In the genomic region with DNA sequence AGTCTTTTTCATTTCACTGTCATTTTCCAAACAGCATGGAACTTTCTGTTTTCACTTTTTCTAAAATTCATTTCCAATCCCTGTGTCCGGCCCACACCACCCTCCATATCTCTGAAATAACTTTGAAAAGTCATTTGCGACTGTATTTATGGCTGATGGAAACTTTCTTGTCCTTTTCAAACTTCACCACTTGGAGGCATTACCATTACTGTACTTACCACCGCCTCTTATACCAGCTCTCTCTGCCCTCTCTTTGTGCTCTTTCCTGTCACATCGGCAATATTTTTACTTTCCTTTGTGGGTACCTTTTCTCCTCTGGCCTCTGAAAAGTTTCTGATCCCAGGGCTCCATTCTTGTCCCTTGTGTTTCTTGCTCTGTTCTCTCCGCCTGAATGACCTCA, we compare ENCODE assay signal across 1 cellular context.
TF ChIP-seq lines count a peak whose summit lies in the region.

No MANE protein-coding gene starts in this region.

TF ChIP-seq in GM12878, 131 proteins besides CTCF, POLR2A, EP300 and RAD21:
- TF ChIP-seq CHD1 (IDR thresholded peaks at IDR 0.05; ENCODE audit: low read depth, low read length) (no peak), ETV6 (conservative IDR thresholded peaks at IDR 0.05 in 1 of 2, IDR thresholded peaks at IDR 0.05 in 1 of 2; ENCODE audit: borderline replicate concordance in 1 of 2, low read depth in 1 of 2) (no peak), EGR1 (IDR thresholded peaks at IDR 0.05; ENCODE audit: borderline replicate concordance in 1 of 2, low read depth in 2 of 2, low read length in 2 of 2) (no peak)
